Comparison of ENCODE assay signal across 9 cellular contexts in the genomic region with DNA sequence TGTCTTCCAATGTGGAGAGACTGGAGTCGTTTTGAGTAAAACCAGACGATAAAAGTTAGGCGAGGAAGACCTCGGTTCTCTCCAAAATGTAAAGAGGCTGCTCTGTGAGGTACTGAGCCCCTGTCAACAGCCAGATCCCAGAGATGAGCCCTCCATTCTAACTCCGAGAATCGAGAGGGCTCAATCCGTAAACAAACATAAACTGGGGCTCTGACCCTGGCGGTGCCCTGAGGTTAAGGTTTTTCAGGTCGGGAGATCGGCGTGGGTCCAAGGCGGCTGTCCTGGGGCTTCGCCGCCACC. TPM values are rescaled to one million over a fixed set of nuclear protein-coding genes. Genes with fewer than 3 reads are reported as not detected.
A peak's percentile ranks its signal among the peaks of the same experiment; 100 is the strongest.
DNase-seq lines count a peak whose midpoint lies in the region; ATAC-seq and TF ChIP-seq lines count a peak whose summit lies in the region.
"Had no signal": no experiment of that assay in that cellular context is flagged by ENCODE, and none has a peak within 500 bp of the region (broad histone marks: within the 10 kb centered on the region; RNA-seq: fewer than 3 reads in every experiment).

No MANE protein-coding gene starts in this region.

- H3F3A ChIP-seq in GM23248 (ENCODE audit: insufficient read depth) = no peaks in the 10 kb centered on the region

- no peaks in the 10 kb centered on the region for H4K20me1 ChIP-seq in GM23248 (ENCODE audit: insufficient read depth)

- H3K79me2 ChIP-seq in ACC112 (ENCODE audit: control insufficient read depth, insufficient read depth, low read length, unreplicated experiment) = peaks cover 27% of the 10 kb centered on the region
- peaks cover 59% of the 10 kb centered on the region for H3K79me2 ChIP-seq in GM23248 (ENCODE audit: insufficient read depth)

- WGBS in GM23248 (ENCODE audit: low coverage in 1 of 2, low lambda C conversion rate in 2 of 2, missing lambda C conversion rate in 2 of 2), 2 experiments = 1% methylated on average over 12 to 14 of the region's 14 CpGs
- WGBS in tibial nerve, 2 donors = 0% methylated on average over 8 to 12 of the region's 14 CpGs

- H2AFZ ChIP-seq in ACC112 (ENCODE audit: low read length, unreplicated experiment) = peak overlapping the region; percentile 87
- peak overlapping the region; percentile 95 for H2AFZ ChIP-seq in GM23248

- TF ChIP-seq EP300 in tibial nerve (IDR thresholded peaks at IDR 0.05) = no peak

- peak overlapping the region; percentile 92 for H3K4me3 Mint-ChIP-seq in activated naive CD8-positive, alpha-beta T cell treated with anti-CD3 and anti-CD28 coated beads for 36 hours

- no peak for TF ChIP-seq CTCF in tibial nerve (IDR thresholded peaks at IDR 0.05)

- H3K9me3 Mint-ChIP-seq in activated naive CD8-positive, alpha-beta T cell treated with anti-CD3 and anti-CD28 coated beads for 36 hours = no peaks in the 10 kb centered on the region

- H3K4me3 ChIP-seq in ACC112 (ENCODE audit: low read depth, low read length) = peak overlapping the region; percentile 97
- peak overlapping the region; percentile 79 for H3K4me3 ChIP-seq in GM23248
- H3K4me3 ChIP-seq in tibial nerve = peak overlapping the region; percentile 77 to 92 (median 86)

- H3K36me3 ChIP-seq in ACC112 (ENCODE audit: insufficient read depth, low read length) (peaks cover 8% of the 10 kb centered on the region; the same call in 1 of the 2 replicates), GM23248 (ENCODE audit: low read depth) (no peaks in the 10 kb centered on the region), tibial nerve (peaks cover 0 to 8% (median 0%) of the 10 kb centered on the region in 3 donors)

- no peaks in the 10 kb centered on the region for H3K27me3 Mint-ChIP-seq in activated naive CD8-positive, alpha-beta T cell treated with anti-CD3 and anti-CD28 coated beads for 36 hours

- peak overlapping the region; percentile 87 for H3K27ac Mint-ChIP-seq in activated naive CD8-positive, alpha-beta T cell treated with anti-CD3 and anti-CD28 coated beads for 36 hours

- H3K9ac ChIP-seq in GM23248 = peak overlapping the region; percentile 85

- peaks cover 44% of the 10 kb centered on the region for H3K4me1 Mint-ChIP-seq in activated naive CD8-positive, alpha-beta T cell treated with anti-CD3 and anti-CD28 coated beads for 36 hours

- TF ChIP-seq POLR2A in tibial nerve (IDR thresholded peaks at IDR 0.05) = no peak

- H3K4me2 ChIP-seq in GM23248 (ENCODE audit: unreplicated experiment) = peak overlapping the region; percentile 82

- DNase-seq in GM23248 (no peak), left lobe of liver (ENCODE audit: low spot score) (no peak), tibial nerve (ENCODE audit: low spot score in 2 of 2) (no peak), cerebellar cortex (ENCODE audit: low spot score) (no peak)
- DNase-seq in activated naive CD8-positive, alpha-beta T cell treated with anti-CD3 and anti-CD28 coated beads for 36 hours = no peak

- no peaks in the 10 kb centered on the region for H3K9me3 ChIP-seq in GM23248 (ENCODE audit: low read depth)
- no peaks in the 10 kb centered on the region for H3K9me3 ChIP-seq in tibial nerve

- in situ Hi-C loops in GM23248 (cut with MboI) = no loop called here

- peaks cover 14% of the 10 kb centered on the region for H3K36me3 Mint-ChIP-seq in activated naive CD8-positive, alpha-beta T cell treated with anti-CD3 and anti-CD28 coated beads for 36 hours

- peak; percentile 32 for ATAC-seq in left lobe of liver
- ATAC-seq in GM21367 (IDR thresholded peaks at IDR 0.05; ENCODE audit: unreplicated experiment) = no peak
- ATAC-seq in GM19452 (IDR thresholded peaks at IDR 0.05; ENCODE audit: unreplicated experiment) = no peak

- H3K27me3 ChIP-seq in ACC112 (ENCODE audit: insufficient read depth, low read length) (no peaks in the 10 kb centered on the region), GM23248 (replicated peaks; ENCODE audit: insufficient read depth) (no peaks in the 10 kb centered on the region), tibial nerve (no peaks in the 10 kb centered on the region)

- H3K4me1 ChIP-seq in ACC112 (ENCODE audit: control insufficient read depth, insufficient read depth, low read length, unreplicated experiment) = peaks cover 13% of the 10 kb centered on the region
- H3K4me1 ChIP-seq in GM23248 (ENCODE audit: insufficient read depth) = peaks cover 13% of the 10 kb centered on the region
- peaks cover 0 to 76% (median 20%) of the 10 kb centered on the region in 4 donors for H3K4me1 ChIP-seq in tibial nerve

- peak overlapping the region; percentile 8; the same call in 1 of the 2 replicates for H3K27ac ChIP-seq in ACC112 (ENCODE audit: low read depth, low read length)
- peak overlapping the region; percentile 38 for H3K27ac ChIP-seq in GM23248
- H3K27ac ChIP-seq in tibial nerve = peak overlapping the region; percentile 56 to 93 (median 86)

- H3K9me2 ChIP-seq in GM23248 (ENCODE audit: insufficient read depth) = no peaks in the 10 kb centered on the region

RNA-seq across cellular contexts. Expression of gene TBCCD1, which starts 0.4 kb away (rescaled TPM):
- total RNA-seq in GM23248 (2014; rRNA removed; shearing (Covaris generic)) = 14.6 and 17.7 TPM in 2 replicates
- 15.6 and 16.3 TPM in 2 replicates for polyA plus RNA-seq in GM23248 (2016; fragmentation: Nextera tagmentation; extraction: Ambion mirVana)
- total RNA-seq in activated naive CD8-positive, alpha-beta T cell treated with anti-CD3 and anti-CD28 coated beads for 36 hours = 10 to 100 TPM; 12.7 to 15.4 TPM
- total RNA-seq in left lobe of liver (6.4 TPM), tibial nerve (10 to 100 TPM; 10.5 to 17.0 (median 11.4) TPM)

RNA-seq across cellular contexts. Expression of gene DNAJB11, which starts 3.8 kb away (rescaled TPM):
- 63.2 and 65.9 TPM in 2 replicates for total RNA-seq in GM23248 (2014; rRNA removed; shearing (Covaris generic))
- polyA plus RNA-seq in GM23248 (2016; fragmentation: Nextera tagmentation; extraction: Ambion mirVana) = 99.3 and 102 TPM in 2 replicates
- total RNA-seq in activated naive CD8-positive, alpha-beta T cell treated with anti-CD3 and anti-CD28 coated beads for 36 hours = 10 to 100 TPM; 51.7 to 53.9 TPM
- total RNA-seq in left lobe of liver (35.3 TPM), tibial nerve (10 to 100 TPM; 24.3 to 47.5 (median 44.7) TPM)

RNA-seq across cellular contexts. Expression of gene CRYGS, which starts 22.5 kb away (rescaled TPM):
- total RNA-seq in GM23248 (2014; rRNA removed; shearing (Covaris generic)) = 0.63 and 0.76 TPM in 2 replicates
- 0.49 and 1.3 TPM in 2 replicates for polyA plus RNA-seq in GM23248 (2016; fragmentation: Nextera tagmentation; extraction: Ambion mirVana)
- total RNA-seq in activated naive CD8-positive, alpha-beta T cell treated with anti-CD3 and anti-CD28 coated beads for 36 hours = 1 to 10 TPM; 1.7 TPM
- total RNA-seq in left lobe of liver (2.6 TPM), tibial nerve (10 to 100 TPM in 1 of 4 donors, 1 to 10 TPM in 3; 3.0 to 12.2 (median 3.2) TPM)

RNA-seq across cellular contexts. Expression of gene AHSG, which starts 46.1 kb away (rescaled TPM):
- total RNA-seq in GM23248 (2014; rRNA removed; shearing (Covaris generic)) = not detected in 2 replicates
- polyA plus RNA-seq in GM23248 (2016; fragmentation: Nextera tagmentation; extraction: Ambion mirVana) = not detected in 2 replicates
- not detected for total RNA-seq in activated naive CD8-positive, alpha-beta T cell treated with anti-CD3 and anti-CD28 coated beads for 36 hours
- 763 TPM for total RNA-seq in left lobe of liver
- total RNA-seq in tibial nerve = not detected
- total RNA-seq: lung microvascular endothelial cell had no signal

Comparison
In these comparisons a context has a peak if more than half of its experiments do, and no peak if none do; other contexts are left out.
1. H3K27ac ChIP-seq: peak in every context shown above with its lines; median percentile 86 in tibial nerve; 38 in GM23248; 8 in ACC112.